ENCODE assay signal across 15 cellular contexts in the genomic region with DNA sequence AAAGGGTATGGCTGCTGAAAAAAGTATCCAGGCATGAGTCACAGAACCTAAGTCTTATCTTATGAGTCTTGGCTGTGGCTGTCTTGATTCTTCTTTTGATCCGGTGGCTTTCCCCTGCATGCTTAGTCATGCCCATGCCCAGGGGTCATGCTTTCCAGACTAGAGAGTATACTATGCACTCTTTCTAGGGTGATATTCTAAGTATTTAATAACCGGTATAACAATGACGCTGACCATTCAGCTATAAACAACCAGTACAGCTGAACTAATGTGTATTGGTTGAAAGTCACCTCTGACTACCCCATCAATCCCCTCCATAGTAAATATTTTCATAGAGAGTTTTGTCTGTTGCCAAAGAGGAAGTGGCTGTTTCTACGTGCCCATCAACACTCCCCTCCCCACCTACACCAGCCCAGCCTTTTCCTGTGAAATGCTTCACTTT. TPM values are rescaled to one million over a fixed set of nuclear protein-coding genes. Genes with fewer than 3 reads are reported as not detected.
A peak's percentile ranks its signal among the peaks of the same experiment; 100 is the strongest.
DNase-seq lines count a peak whose midpoint lies in the region; ATAC-seq, FAIRE-seq and TF ChIP-seq lines count a peak whose summit lies in the region.
"Had no signal": no experiment of that assay in that cellular context is flagged by ENCODE, and none has a peak within 500 bp of the region (broad histone marks: within the 10 kb centered on the region; RNA-seq: fewer than 3 reads in every experiment).

No MANE protein-coding gene starts in this region.

- no peaks in the 10 kb centered on the region for H3K9me3 Mint-ChIP-seq in MCF 10A (ENCODE audit: unreplicated experiment)

- H4K20me1 ChIP-seq in K562 (replicated peaks; ENCODE audit: control insufficient read depth, insufficient read depth, low read length) = no peaks in the 10 kb centered on the region

- DNase-seq in MCF 10A (ENCODE audit: unreplicated experiment) (peak; percentile 57), breast epithelium (ENCODE audit: low spot score in 2 of 2) (no peak), NCI-H748 (lab: John Stamatoyannopoulos, UW; ENCODE audit: unreplicated experiment) (peak; percentile 31), K562 (ENCODE audit: extremely low read depth in 1 of 4, low spot score in 3 of 4) (peak in 3 of 4 experiments; percentile 8 to 31 (median 16)), urothelium cell line (ENCODE audit: low spot score) (peak; percentile 73), NCI-H446 (lab: John Stamatoyannopoulos, UW) (no peak), NCI-H2171 (lab: John Stamatoyannopoulos, UW) (no peak)
- DNase-seq: BE2C, GF-D8, glutamatergic neuron, NCI-H1105 treated with DMSO at 0.1 percent for 48 hours, NCI-H524 treated with DMSO at 0.1 percent for 48 hours, nucleus accumbens had no signal

- CTCF ChIA-PET in MCF 10A (lab: Yijun Ruan, JAX) (interaction anchor here (0.7 kb wide), 1 partner anchor 448 kb away, joined by 3 read pairs; no protein-coding TSS in a partner anchor), K562 (lab: Yijun Ruan, JAX; ENCODE audit: low intra/inter-chr PET ratio) (no interaction called here)

- no peak for TF ChIP-seq EP300 in K562 (IDR thresholded peaks at IDR 0.05; ENCODE audit: low read length)

- no peak overlapping the region for H3K9ac ChIP-seq in K562 (ENCODE audit: insufficient read depth in 1 of 2, low read depth in 2 of 2, low read length in 2 of 2)

- no TSS peak for BruUV-seq in MCF 10A (replicated peaks; lab: Mats Ljungman, UMichigan)
- BruUV-seq in K562 (replicated peaks; lab: Mats Ljungman, UMichigan) = no TSS peak

- no peaks in the 10 kb centered on the region for H3K79me2 ChIP-seq in K562 (ENCODE audit: control insufficient read depth, insufficient read depth, low read length)

- no peak overlapping the region for H3K4me3 Mint-ChIP-seq in MCF 10A (ENCODE audit: unreplicated experiment)
- H3K4me3 Mint-ChIP-seq: memory B cell had no signal

- no peak overlapping the region for H3K4me3 ChIP-seq in breast epithelium
- H3K4me3 ChIP-seq in K562 = no peak overlapping the region

- ATAC-seq in K562 = no peak
- ATAC-seq in HG02763 (IDR thresholded peaks at IDR 0.05; ENCODE audit: unreplicated experiment) = no peak

- in situ Hi-C loops in K562 (cut with MboI) = no loop called here

- no peak overlapping the region for H3K27ac Mint-ChIP-seq in MCF 10A (ENCODE audit: low read depth, unreplicated experiment)
- H3K27ac Mint-ChIP-seq: memory B cell had no signal

- 0% methylated on average over 4 of the region's 4 CpGs for WGBS in K562 (ENCODE audit: insufficient coverage, low coverage, missing lambda C conversion rate)

- H3K9me3 ChIP-seq in breast epithelium (no peaks in the 10 kb centered on the region), K562 (replicated peaks; ENCODE audit: control insufficient read depth, insufficient read depth, low read depth, low read length) (no peaks in the 10 kb centered on the region)
- H3K9me3 ChIP-seq: BE2C had no signal

- H2AFZ ChIP-seq in K562 (ENCODE audit: low read depth, low read length) = no peak overlapping the region

- intact Hi-C loops in MCF 10A (cut with micrococcal nuclease) (no loop called here), breast epithelium (cut with DNase I; ENCODE audit: low total_unique reads) (no loop called here), K562 (cut with micrococcal nuclease) (no loop called here)

- no peak for TF ChIP-seq RAD21 in K562 (CRISPR knock-in tag; conservative IDR thresholded peaks at IDR 0.05 in 1 of 2, IDR thresholded peaks at IDR 0.05 in 1 of 2)

- TF ChIP-seq CTCF in MCF 10A (IDR thresholded peaks at IDR 0.05; ENCODE audit: unreplicated experiment) (no peak), breast epithelium (IDR thresholded peaks at IDR 0.05) (no peak), K562 (IDR thresholded peaks at IDR 0.05 in 2 of 3, conservative IDR thresholded peaks at IDR 0.05 in 1 of 3; ENCODE audit: insufficient read depth in 2 of 3, low read depth in 1 of 3, low read length in 3 of 3) (no peak)

- H3K9me1 ChIP-seq in K562 (ENCODE audit: control insufficient read depth, insufficient read depth, low read length) = no peaks in the 10 kb centered on the region

- peaks cover 14% of the 10 kb centered on the region for H3K27me3 Mint-ChIP-seq in MCF 10A (ENCODE audit: insufficient read depth, unreplicated experiment)

- H3K36me3 Mint-ChIP-seq in MCF 10A (ENCODE audit: insufficient read depth, unreplicated experiment) = no peaks in the 10 kb centered on the region
- H3K36me3 Mint-ChIP-seq: memory B cell had no signal

- TF ChIP-seq POLR2A in breast epithelium (IDR thresholded peaks at IDR 0.05) (no peak), K562 (conservative IDR thresholded peaks at IDR 0.05) (no peak)

- H3K36me3 ChIP-seq in breast epithelium = no peaks in the 10 kb centered on the region
- H3K36me3 ChIP-seq in K562 (ENCODE audit: control insufficient read depth, insufficient read depth, low read length) = no peaks in the 10 kb centered on the region
- H3K36me3 ChIP-seq: BE2C had no signal

- no peak for FAIRE-seq in K562 (lab: Jason Lieb, UNC)
- FAIRE-seq in urothelium cell line (lab: Jason Lieb, UNC) = no peak

- no peak overlapping the region for H3K27ac ChIP-seq in breast epithelium
- no peak overlapping the region for H3K27ac ChIP-seq in K562 (ENCODE audit: extremely low read depth, low read depth, low read length)

- H3K27me3 ChIP-seq in breast epithelium = no peaks in the 10 kb centered on the region
- peaks cover 0 to 4% of the 10 kb centered on the region in 2 experiments; a peak in 1 of 5 replicates for H3K27me3 ChIP-seq in K562 (ENCODE audit: control insufficient read depth in 2 of 2, insufficient read depth in 2 of 2, low read length in 2 of 2)
- H3K27me3 ChIP-seq: BE2C had no signal

- H3K4me2 ChIP-seq in K562 (ENCODE audit: insufficient read depth, low read length) = no peak overlapping the region

- H3K4me1 ChIP-seq in breast epithelium (no peaks in the 10 kb centered on the region), K562 (replicated peaks in 1 of 2; ENCODE audit: control insufficient read depth in 2 of 2, insufficient read depth in 2 of 2, low read length in 2 of 2) (peaks cover 0 to 4% of the 10 kb centered on the region in 2 experiments; a peak in 3 of 5 replicates)
- H3K4me1 ChIP-seq: BE2C had no signal

- no peaks in the 10 kb centered on the region for H3K4me1 Mint-ChIP-seq in MCF 10A (ENCODE audit: insufficient read depth, unreplicated experiment)
- H3K4me1 Mint-ChIP-seq: memory B cell had no signal

- POLR2A ChIA-PET in MCF 10A (lab: Yijun Ruan, JAX) = no interaction called here
- POLR2A ChIA-PET in K562 (lab: Yijun Ruan, JAX) = no interaction called here

TF ChIP-seq in K562, 482 proteins besides CTCF, POLR2A, EP300 and RAD21 (continues in another document):
- 0 out of 2 replicates have a peak, but pooled peaks have one; percentile 16 for TF ChIP-seq SMARCE1 (IDR thresholded peaks at IDR 0.05)
- TF ChIP-seq NBN (IDR thresholded peaks at IDR 0.05; ENCODE audit: low read depth) = no peak
- no peak for TF ChIP-seq ZNF436 (CRISPR knock-in tag; IDR thresholded peaks at IDR 0.05)
- peak; percentile 58 for TF ChIP-seq NFE2 (IDR thresholded peaks at IDR 0.05; ENCODE audit: low read depth)
- no peak for TF ChIP-seq SMARCA4 (IDR thresholded peaks at IDR 0.05)
- no peak for TF ChIP-seq PTRF (tag; IDR thresholded peaks at IDR 0.05)
- TF ChIP-seq SPI1 (IDR thresholded peaks at IDR 0.05; ENCODE audit: borderline replicate concordance, low read depth, low read length) = peak; percentile 69
- TF ChIP-seq JUND (IDR thresholded peaks at IDR 0.05; ENCODE audit: borderline replicate concordance, low read depth, low read length) = peak; percentile 25; the same call in 1 of the 2 replicates
- TF ChIP-seq JUND (tag; IDR thresholded peaks at IDR 0.05; ENCODE audit: borderline replicate concordance, low read depth, low read length) = no peak
- no peak for TF ChIP-seq MAX (CRISPR knock-in tag; IDR thresholded peaks at IDR 0.05)
- TF ChIP-seq MAFG (tag; conservative IDR thresholded peaks at IDR 0.05) = peak; percentile 37
- TF ChIP-seq, protein P1, sequence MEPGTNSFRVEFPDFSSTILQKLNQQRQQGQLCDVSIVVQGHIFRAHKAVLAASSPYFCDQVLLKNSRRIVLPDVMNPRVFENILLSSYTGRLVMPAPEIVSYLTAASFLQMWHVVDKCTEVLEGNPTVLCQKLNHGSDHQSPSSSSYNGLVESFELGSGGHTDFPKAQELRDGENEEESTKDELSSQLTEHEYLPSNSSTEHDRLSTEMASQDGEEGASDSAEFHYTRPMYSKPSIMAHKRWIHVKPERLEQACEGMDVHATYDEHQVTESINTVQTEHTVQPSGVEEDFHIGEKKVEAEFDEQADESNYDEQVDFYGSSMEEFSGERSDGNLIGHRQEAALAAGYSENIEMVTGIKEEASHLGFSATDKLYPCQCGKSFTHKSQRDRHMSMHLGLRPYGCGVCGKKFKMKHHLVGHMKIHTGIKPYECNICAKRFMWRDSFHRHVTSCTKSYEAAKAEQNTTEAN (CRISPR knock-in tag; IDR thresholded peaks at IDR 0.05) = no peak

RNA-seq across cellular contexts. Expression of gene NRXN3, which starts 34.7 kb away (rescaled TPM):
- not detected in 2 replicates for total RNA-seq in MCF 10A (2022)
- 1 to 10 TPM; 2.9 to 3.6 (median 3.5) TPM for total RNA-seq in breast epithelium
- 0.51 TPM in 1 of 2 replicates, not detected in the other for total RNA-seq in K562 (2011; cell fraction: chromatin; rRNA removed; ENCODE audit: low replicate concordance)
- 0.17 TPM in 1 of 2 replicates, not detected in the other for total RNA-seq in K562 (2011; cell fraction: nucleolus; rRNA removed)
- not detected in 2 replicates for total RNA-seq in K562 (2011; cell fraction: nucleoplasm; rRNA removed)
- total RNA-seq in K562 (2014; rRNA removed) = not detected in 2 replicates
- total RNA-seq in K562 (2014; rRNA removed; fragmentation: Illumina TruSeq; extraction: Trizol) = not detected in 2 replicates
- not detected in 2 replicates for total RNA-seq in K562 (2015; rRNA removed; fragmentation: Illumina TruSeq; extraction: Trizol)
- 0.09 TPM in 1 of 2 replicates, not detected in the other for total RNA-seq in K562 (2021)
- not detected in 2 replicates for polyA plus RNA-seq in K562 (2011; rRNA removed)
- polyA plus RNA-seq in K562 (2011; cell fraction: cytosol; rRNA removed) = not detected in 2 replicates
- polyA plus RNA-seq in K562 (2011; cell fraction: nucleus; rRNA removed) = not detected in 2 replicates
- polyA plus RNA-seq in K562 (2012) = 0.04 and 0.64 TPM in 2 replicates
- polyA plus RNA-seq in K562 (2014; fragmentation: Illumina TruSeq; extraction: Trizol) = not detected in 2 replicates
- polyA plus RNA-seq in K562 (2014; fragmentation: Nextera tagmentation; extraction: Ambion mirVana) = not detected
- polyA plus RNA-seq in K562 (2014; rRNA removed) = not detected in 2 replicates
- not detected in 2 replicates for polyA minus RNA-seq in K562 (2011; rRNA and poly(A)+ RNA removed)
- polyA minus RNA-seq in K562 (2011; cell fraction: cytosol; rRNA and poly(A)+ RNA removed) = not detected in 2 replicates
- not detected in 2 replicates for polyA minus RNA-seq in K562 (2011; cell fraction: nucleus; rRNA and poly(A)+ RNA removed)

Comparison
In these comparisons a context has a peak if more than half of its experiments do, and no peak if none do; other contexts are left out.
1. DNase-seq: peak in MCF 10A (single experiment), NCI-H748 (single experiment), K562 (3 of 4) and urothelium cell line (single experiment); none in breast epithelium (0 of 2), NCI-H446 (0 of 2) and NCI-H2171 (single experiment).